1 cellular context compared by ENCODE assay signal in the genomic region with DNA sequence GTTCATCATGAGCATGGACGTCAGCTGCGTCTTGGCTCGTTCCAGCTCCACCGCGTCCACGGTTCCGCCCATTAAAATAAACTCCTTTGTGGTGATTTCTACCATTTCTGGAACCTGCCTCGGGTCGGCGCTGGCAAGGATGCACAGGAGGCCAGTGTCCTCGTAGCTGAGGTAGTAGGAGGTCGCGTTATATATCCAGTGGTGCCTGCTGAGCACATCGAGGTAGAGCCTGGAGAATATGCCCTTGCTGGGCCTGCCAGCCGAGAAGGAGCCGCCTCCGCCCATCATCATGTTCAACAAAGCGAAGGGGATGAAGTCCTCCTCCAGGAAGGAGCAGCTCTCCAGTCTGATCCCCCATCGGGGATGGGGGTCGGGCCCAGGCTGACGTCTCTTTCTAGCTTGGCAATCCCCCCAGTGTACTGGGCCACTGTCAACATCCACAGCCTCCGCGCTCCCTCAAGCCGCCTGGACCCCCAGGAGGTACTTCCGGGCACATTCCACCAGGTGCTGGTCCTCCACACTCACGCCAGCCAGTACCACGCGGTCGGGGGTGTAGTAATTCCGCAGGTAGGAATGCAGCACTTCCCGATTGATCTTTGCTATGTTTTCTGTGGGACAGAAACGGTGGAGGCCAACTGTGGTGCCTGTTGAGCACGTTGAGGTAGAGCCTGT.
TF ChIP-seq lines count a peak whose summit lies in the region.

No MANE protein-coding gene starts in this region.

TF ChIP-seq in K562, 482 proteins besides CTCF, POLR2A, EP300 and RAD21 (continued from another document):
- TF ChIP-seq, protein P1, sequence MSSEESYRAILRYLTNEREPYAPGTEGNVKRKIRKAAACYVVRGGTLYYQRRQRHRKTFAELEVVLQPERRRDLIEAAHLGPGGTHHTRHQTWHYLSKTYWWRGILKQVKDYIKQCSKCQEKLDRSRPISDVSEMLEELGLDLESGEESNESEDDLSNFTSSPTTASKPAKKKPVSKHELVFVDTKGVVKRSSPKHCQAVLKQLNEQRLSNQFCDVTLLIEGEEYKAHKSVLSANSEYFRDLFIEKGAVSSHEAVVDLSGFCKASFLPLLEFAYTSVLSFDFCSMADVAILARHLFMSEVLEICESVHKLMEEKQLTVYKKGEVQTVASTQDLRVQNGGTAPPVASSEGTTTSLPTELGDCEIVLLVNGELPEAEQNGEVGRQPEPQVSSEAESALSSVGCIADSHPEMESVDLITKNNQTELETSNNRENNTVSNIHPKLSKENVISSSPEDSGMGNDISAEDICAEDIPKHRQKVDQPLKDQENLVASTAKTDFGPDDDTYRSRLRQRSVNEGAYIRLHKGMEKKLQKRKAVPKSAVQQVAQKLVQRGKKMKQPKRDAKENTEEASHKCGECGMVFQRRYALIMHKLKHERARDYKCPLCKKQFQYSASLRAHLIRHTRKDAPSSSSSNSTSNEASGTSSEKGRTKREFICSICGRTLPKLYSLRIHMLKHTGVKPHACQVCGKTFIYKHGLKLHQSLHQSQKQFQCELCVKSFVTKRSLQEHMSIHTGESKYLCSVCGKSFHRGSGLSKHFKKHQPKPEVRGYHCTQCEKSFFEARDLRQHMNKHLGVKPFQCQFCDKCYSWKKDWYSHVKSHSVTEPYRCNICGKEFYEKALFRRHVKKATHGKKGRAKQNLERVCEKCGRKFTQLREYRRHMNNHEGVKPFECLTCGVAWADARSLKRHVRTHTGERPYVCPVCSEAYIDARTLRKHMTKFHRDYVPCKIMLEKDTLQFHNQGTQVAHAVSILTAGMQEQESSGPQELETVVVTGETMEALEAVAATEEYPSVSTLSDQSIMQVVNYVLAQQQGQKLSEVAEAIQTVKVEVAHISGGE (CRISPR knock-in tag; IDR thresholded peaks at IDR 0.05), result no peak; a peak in 1 of 6 replicates
